Comparison of ENCODE assay signal across 29 cellular contexts in genomic region chr1:155471891-155472290, GRCh38.
"Had no signal": no experiment of that assay in that cellular context is flagged by ENCODE, and none has a peak within 500 bp of the region (broad histone marks: within the 10 kb centered on the region; RNA-seq: fewer than 3 reads in every experiment).

No MANE protein-coding gene starts in this region.

- ATAC-seq: activated CD8-positive, alpha-beta T cell treated with anti-CD3 and anti-CD28 coated beads, Interleukin-2, amount 10 ng/mL, durations not matched to agents 7 days and 5 days; activated naive CD4-positive, alpha-beta T cell treated with anti-CD3 and anti-CD28 coated beads, Interleukin-2, amount 50 U/mL, for 72 hours; PC-3; Right ventricle myocardium inferior; T-cell had no signal

- H3K27me3 ChIP-seq: brain microvascular endothelial cell, Peyer's patch had no signal

- H3K9me3 ChIP-seq: Peyer's patch had no signal

- H3K27me3 Mint-ChIP-seq: activated B cell treated with CpG ODN at 0.5 μM for 24 hours; activated T-cell treated with anti-CD3 and anti-CD28 coated beads, Interleukin-2, amount 50 U/mL, for 24 hours; T-cell had no signal

- H3K4me3 ChIP-seq: Peyer's patch had no signal

- H3K27ac ChIP-seq: brain microvascular endothelial cell, Peyer's patch, RWPE1, VCaP had no signal

- H3K4me1 ChIP-seq: Peyer's patch had no signal

- H3K27ac Mint-ChIP-seq: activated CD8-positive, alpha-beta T cell treated with anti-CD3 and anti-CD28 coated beads, Interleukin-2, amount 10 ng/mL, durations not matched to agents 7 days and 5 days; activated naive CD4-positive, alpha-beta T cell treated with anti-CD3 and anti-CD28 coated beads for 36 hours; activated naive CD4-positive, alpha-beta T cell treated with anti-CD3 and anti-CD28 coated beads, Interleukin-2, amount 50 U/mL, for 72 hours; activated T-cell treated with anti-CD3 and anti-CD28 coated beads, Interleukin-2, amount 50 U/mL, for 24 hours; T-cell had no signal

- H3K36me3 ChIP-seq: brain microvascular endothelial cell had no signal

- H3K4me3 Mint-ChIP-seq: activated B cell treated with CpG ODN at 0.5 μM for 24 hours; activated CD8-positive, alpha-beta T cell treated with anti-CD3 and anti-CD28 coated beads, Interleukin-2, amount 10 ng/mL, durations not matched to agents 7 days and 5 days; activated naive CD4-positive, alpha-beta T cell treated with anti-CD3 and anti-CD28 coated beads for 36 hours; activated T-cell treated with anti-CD3 and anti-CD28 coated beads, Interleukin-2, amount 50 U/mL, for 24 hours had no signal

- DNase-seq: activated B cell treated with CpG ODN at 0.5 μM for 24 hours; activated CD4-positive, alpha-beta T cell treated with anti-CD3 and anti-CD28 coated beads for 4 hours; activated CD4-positive, alpha-beta T cell treated with anti-CD3 and anti-CD28 coated beads, Interleukin-2, amount 50 U/mL, for 4 hours; activated CD4-positive, CD25-positive, alpha-beta regulatory T cell treated with anti-CD3 and anti-CD28 coated beads, Interleukin-2, amount 50 U/mL, for 72 hours; activated CD8-positive, alpha-beta T cell treated with anti-CD3 and anti-CD28 coated beads, Interleukin-2, amount 10 ng/mL, durations not matched to agents 7 days and 5 days; activated gamma-delta T cell treated with Interleukin-2 at 50 U/mL for 16 hours; activated naive CD4-positive, alpha-beta T cell treated with anti-CD3 and anti-CD28 coated beads for 36 hours; activated T-cell treated with anti-CD3 and anti-CD28 coated beads, Interleukin-2, amount 50 U/mL, for 24 hours; aorta; brain microvascular endothelial cell; central memory CD4-positive, alpha-beta T cell; KG1; NCI-H1092 treated with DMSO at 0.1 percent for 48 hours; NCI-H1417; NCI-H1930; NCI-H2081 treated with DMSO at 0.1 percent for 48 hours; NCI-H345; NCI-H524 treated with DMSO at 0.1 percent for 48 hours; NK-92 treated with Interleukin-12 subunit alpha and Interleukin-12 subunit beta, amount 100 ng/mL, for 24 hours; PC-3; Peyer's patch; SIG-M5; T-cell; T-helper 2 cell; T-helper 9 cell had no signal
